ENCODE assay signal across 36 cellular contexts in genomic region chr6:40990301-40990700, GRCh38. TPM values are rescaled to one million over a fixed set of nuclear protein-coding genes. Genes with fewer than 3 reads are reported as not detected.
DNase-seq lines count a peak whose midpoint lies in the region; ATAC-seq, FAIRE-seq and TF ChIP-seq lines count a peak whose summit lies in the region.
"Had no signal": no experiment of that assay in that cellular context is flagged by ENCODE, and none has a peak within 500 bp of the region (broad histone marks: within the 10 kb centered on the region; RNA-seq: fewer than 3 reads in every experiment).

No MANE protein-coding gene starts in this region.

- H3K27ac Mint-ChIP-seq in nephron progenitor cell, result peak overlapping the region; percentile 69
- H3K27ac Mint-ChIP-seq: activated CD4-positive, alpha-beta memory T cell treated with anti-CD3 and anti-CD28 coated beads for 36 hours; activated T-helper 1 cell treated with anti-CD3 and anti-CD28 coated beads, Interleukin-12 subunit alpha, Interleukin-12 subunit beta, Interleukin-2, Interleukin-4 antibody, amounts not matched to agents 30 ng/mL and 10 ng/mL and 1 ng/mL, durations not matched to agents 14 hours and 24 hours and 36 hours; CD8-positive, alpha-beta T cell; stimulated activated naive CD8-positive, alpha-beta T cell treated with anti-CD3 and anti-CD28 coated beads, Interleukin-15, Interleukin-2, amounts not matched to agents 100 ng/mL and 50 ng/mL, for 24 hours had no signal

- H3K4me1 ChIP-seq in Panc1 (ENCODE audit: control insufficient read depth, insufficient read depth, low read length) (peaks cover 7% of the 10 kb centered on the region), H1 (replicated peaks in 1 of 4; ENCODE audit: control insufficient read depth in 3 of 4, insufficient read depth in 4 of 4, low read length in 3 of 4) (no peaks in the 10 kb centered on the region)
- H3K4me1 ChIP-seq: adrenal gland, colonic mucosa, left ventricle myocardium inferior, parathyroid adenoma, spleen, testis had no signal

- POLR2A ChIA-PET in Panc1 (lab: Charles Lee), result no interaction called here
- POLR2A ChIA-PET in H1 (lab: Charles Lee; ENCODE audit: partially characterized antibody), result interaction anchor here (1.0 kb wide), 1 partner anchor 38 kb away, joined by 3 read pairs; no protein-coding TSS in a partner anchor

- H4K20me1 ChIP-seq in H1 (replicated peaks in 1 of 2; ENCODE audit: control insufficient read depth in 1 of 2, insufficient read depth in 2 of 2, low read length in 2 of 2), result no peaks in the 10 kb centered on the region

- peaks cover 16% of the 10 kb centered on the region for H3K36me3 Mint-ChIP-seq in nephron progenitor cell (ENCODE audit: low read depth)
- H3K36me3 Mint-ChIP-seq: activated CD4-positive, alpha-beta memory T cell treated with anti-CD3 and anti-CD28 coated beads for 36 hours; CD8-positive, alpha-beta T cell had no signal

- H3K27me3 ChIP-seq in Panc1 (ENCODE audit: control insufficient read depth, insufficient read depth, low read length) (no peaks in the 10 kb centered on the region), H1 (replicated peaks in 1 of 4; ENCODE audit: control insufficient read depth in 3 of 4, extremely low read depth in 1 of 4, insufficient read depth in 3 of 4, low read length in 3 of 4) (peaks cover 0 to 2% (median 0%) of the 10 kb centered on the region in 4 experiments; a peak in 2 of 7 replicates)
- H3K27me3 ChIP-seq: adrenal gland, colonic mucosa, testis had no signal

- no peak overlapping the region for H3K4me3 ChIP-seq in Panc1 (ENCODE audit: low read depth in 2 of 2, low read length in 2 of 2)
- no peak overlapping the region for H3K4me3 ChIP-seq in H1 (ENCODE audit: extremely low read depth in 1 of 4, insufficient read depth in 2 of 4, low read depth in 3 of 4, low read length in 4 of 4)
- H3K4me3 ChIP-seq: adrenal gland, colonic mucosa, GM12878, left ventricle myocardium inferior, PC-9, spleen, testis had no signal

- H3K56ac ChIP-seq in H1 (replicated peaks; ENCODE audit: insufficient read length, low read depth, low read length), result no peak overlapping the region

- WGBS in H1 (ENCODE audit: extremely low coverage in 1 of 2, insufficient coverage in 1 of 2, insufficient read length in 1 of 2, insufficient replicate concordance in 2 of 2, low coverage in 1 of 2, low lambda C conversion rate in 2 of 2, missing lambda C conversion rate in 1 of 2), 2 experiments, result 88% methylated on average over 4 of the region's 4 CpGs; no CpG with 5 or more reads in 1 of the 2 experiments

- BruUV-seq in Panc1 (replicated peaks; lab: Mats Ljungman, UMichigan), result no TSS peak

- in situ Hi-C loops in Panc1 (cut with HindIII; ENCODE audit: low pct_unique_long_range_greater_than_20kb, low sequenced_read_pairs), result no loop called here

- H3K9ac ChIP-seq in H1 (replicated peaks in 1 of 4; ENCODE audit: extremely low read depth in 1 of 4, low read depth in 3 of 4, low read length in 3 of 4), result no peak overlapping the region
- H3K9ac ChIP-seq: parathyroid adenoma had no signal

- DNase-seq in EH (ENCODE audit: low read depth), result peak; percentile 3
- DNase-seq in Panc1 (ENCODE audit: low read depth, low spot score), result no peak
- no peak for DNase-seq in H1 (ENCODE audit: low read depth in 1 of 2, low spot score in 2 of 2)
- DNase-seq in nephron progenitor cell, result no peak
- DNase-seq in activated T-cell treated with anti-CD3 and anti-CD28 coated beads, Interleukin-2, amount 50 U/mL, for 1 hour, result no peak
- DNase-seq: activated CD4-positive, alpha-beta memory T cell treated with anti-CD3 and anti-CD28 coated beads for 36 hours; activated CD4-positive, CD25-positive, alpha-beta regulatory T cell treated with anti-CD3 and anti-CD28 coated beads, Interleukin-2, amount 50 U/mL, for 72 hours; activated naive CD4-positive, alpha-beta T cell treated with Interleukin-2 at 50 U/mL for 16 hours; adrenal gland; AML-193; CD8-positive, alpha-beta T cell; colonic mucosa; effector CD4-positive, alpha-beta T cell; EL; islet precursor cell; left ventricle myocardium inferior; NCI-H1436; NCI-H226; NCI-H69; PC-9; right cardiac atrium; SHP77; spleen; stimulated activated CD4-positive, alpha-beta T cell treated with anti-CD3 and anti-CD28 coated beads, Interleukin-2, amount 100 ng/mL, for 24 hours; T-helper 17 cell; testis had no signal

- 0 out of 4 replicates have a peak, but pooled peaks of 1 of the 2 experiments have one; percentile 3 for TF ChIP-seq RAD21 in H1 (IDR thresholded peaks at IDR 0.05 in 1 of 2, conservative IDR thresholded peaks at IDR 0.05 in 1 of 2; ENCODE audit: low read depth in 2 of 2, low read length in 2 of 2)

- no peak overlapping the region for H2BK12ac ChIP-seq in H1 (ENCODE audit: low read depth, low read length)

- H2BK20ac ChIP-seq in H1 (ENCODE audit: low read length), result no peak overlapping the region

- no peak overlapping the region for H3K23ac ChIP-seq in H1 (ENCODE audit: insufficient read length)

- no peaks in the 10 kb centered on the region for H3K79me1 ChIP-seq in H1 (ENCODE audit: low read depth, low read length)

- TF ChIP-seq CTCF in Panc1 (IDR thresholded peaks at IDR 0.05), result 0 out of 2 replicates have a peak, but pooled peaks have one; percentile 11
- peak in 2 of 3 experiments; percentile 4 to 12; a peak in 1 of 4 replicates for TF ChIP-seq CTCF in H1 (IDR thresholded peaks at IDR 0.05; ENCODE audit: control extremely low read depth in 1 of 3, insufficient read depth in 1 of 3, low read depth in 1 of 3, low read length in 3 of 3)
- no peak for TF ChIP-seq CTCF in nephron progenitor cell (IDR thresholded peaks at IDR 0.05)

- H2BK5ac ChIP-seq in H1 (ENCODE audit: low read depth, low read length), result no peak overlapping the region

- intact Hi-C loops in Panc1 (cut with micrococcal nuclease; ENCODE audit: unreplicated experiment), result no loop called here

- H2AK5ac ChIP-seq in H1 (ENCODE audit: low read depth, low read length), result no peak overlapping the region

- H3K4me1 Mint-ChIP-seq in nephron progenitor cell, result peaks cover 68% of the 10 kb centered on the region

- CTCF ChIA-PET in Panc1 (lab: Charles Lee), result interaction anchor here (0.7 kb wide), 2 partner anchors 154 to 275 kb away, joined by 3 read pairs; no protein-coding TSS in a partner anchor
- CTCF ChIA-PET in H1 (lab: Charles Lee; ENCODE audit: partially characterized antibody), result interaction anchor here (0.8 to 2.1 kb wide), 7 partner anchors 10 to 37 kb away, joined by 3 to 9 read pairs (median 4); no protein-coding TSS in a partner anchor

- no peak for TF ChIP-seq POLR2A in H1 (IDR thresholded peaks at IDR 0.05; ENCODE audit: control extremely low read depth in 1 of 2, low read depth in 2 of 2, low read length in 2 of 2)
- no peak for TF ChIP-seq POLR2A in GM18505 (IDR thresholded peaks at IDR 0.05; ENCODE audit: borderline replicate concordance, extremely low read depth, insufficient read depth, insufficient read length)

- no peak overlapping the region for H3K4me3 Mint-ChIP-seq in nephron progenitor cell
- H3K4me3 Mint-ChIP-seq: activated CD4-positive, alpha-beta memory T cell treated with anti-CD3 and anti-CD28 coated beads for 36 hours; activated T-helper 1 cell treated with anti-CD3 and anti-CD28 coated beads, Interleukin-12 subunit alpha, Interleukin-12 subunit beta, Interleukin-2, Interleukin-4 antibody, amounts not matched to agents 30 ng/mL and 10 ng/mL and 1 ng/mL, durations not matched to agents 14 hours and 24 hours and 36 hours; CD8-positive, alpha-beta T cell; stimulated activated naive CD8-positive, alpha-beta T cell treated with anti-CD3 and anti-CD28 coated beads, Interleukin-15, Interleukin-2, amounts not matched to agents 100 ng/mL and 50 ng/mL, for 24 hours; T-helper 17 cell had no signal

- H3K79me2 ChIP-seq in H1 (ENCODE audit: control insufficient read depth in 1 of 2, insufficient read depth in 2 of 2, low read length in 2 of 2), result no peaks in the 10 kb centered on the region
- H3K79me2 ChIP-seq: parathyroid adenoma had no signal

- H3K4ac ChIP-seq in H1 (replicated peaks; ENCODE audit: insufficient read length, low read depth, low read length), result no peak overlapping the region

- H2BK15ac ChIP-seq in H1 (ENCODE audit: low read length), result no peak overlapping the region

- H3K36me3 ChIP-seq in Panc1 (ENCODE audit: control insufficient read depth, insufficient read depth, low read length), result no peaks in the 10 kb centered on the region
- no peaks in the 10 kb centered on the region for H3K36me3 ChIP-seq in H1 (ENCODE audit: control insufficient read depth in 2 of 4, insufficient read depth in 4 of 4, low read length in 3 of 4)
- H3K36me3 ChIP-seq: adrenal gland, colonic mucosa, left ventricle myocardium inferior, spleen had no signal

- no peak for TF ChIP-seq EP300 in H1 (IDR thresholded peaks at IDR 0.05; ENCODE audit: borderline replicate concordance in 1 of 2, low read depth in 2 of 2, low read length in 2 of 2)

- H3K9me3 ChIP-seq in Panc1 (ENCODE audit: control insufficient read depth, insufficient read depth, low read depth, low read length) (no peaks in the 10 kb centered on the region), H1 (ENCODE audit: insufficient read depth in 2 of 2, low read depth in 1 of 2, low read length in 1 of 2) (no peaks in the 10 kb centered on the region)
- H3K9me3 ChIP-seq: adrenal gland, colonic mucosa, left ventricle myocardium inferior, spleen, testis had no signal

- H3K9me3 Mint-ChIP-seq in nephron progenitor cell, result no peaks in the 10 kb centered on the region
- H3K9me3 Mint-ChIP-seq: activated CD4-positive, alpha-beta memory T cell treated with anti-CD3 and anti-CD28 coated beads for 36 hours; activated T-helper 1 cell treated with anti-CD3 and anti-CD28 coated beads, Interleukin-12 subunit alpha, Interleukin-12 subunit beta, Interleukin-2, Interleukin-4 antibody, amounts not matched to agents 30 ng/mL and 10 ng/mL and 1 ng/mL, durations not matched to agents 14 hours and 24 hours and 36 hours; CD8-positive, alpha-beta T cell; stimulated activated naive CD8-positive, alpha-beta T cell treated with anti-CD3 and anti-CD28 coated beads, Interleukin-15, Interleukin-2, amounts not matched to agents 100 ng/mL and 50 ng/mL, for 24 hours had no signal

- ATAC-seq in Panc1, result no peak
- ATAC-seq in GM18505 (IDR thresholded peaks at IDR 0.05; ENCODE audit: unreplicated experiment), result no peak
- no peak for ATAC-seq in HG03095 (IDR thresholded peaks at IDR 0.05; ENCODE audit: unreplicated experiment)
- no peak for ATAC-seq in HG02884 (IDR thresholded peaks at IDR 0.05; ENCODE audit: unreplicated experiment)
- ATAC-seq: CD8-positive, alpha-beta T cell; GM12878; right cardiac atrium; T-helper 17 cell had no signal

- H3K27me3 Mint-ChIP-seq in nephron progenitor cell (ENCODE audit: low read depth, poor library complexity), result peaks cover 6% of the 10 kb centered on the region

- H3K14ac ChIP-seq in H1 (ENCODE audit: insufficient read length), result no peak overlapping the region

- peak overlapping the region; percentile 98 for H3K27ac ChIP-seq in Panc1 (ENCODE audit: low read length)
- no peak overlapping the region for H3K27ac ChIP-seq in H1 (ENCODE audit: low read depth, low read length)
- H3K27ac ChIP-seq: adrenal gland, colonic mucosa, HL-60, left ventricle myocardium inferior, parathyroid adenoma, PC-9, spleen, testis had no signal

- no peak overlapping the region for H2BK120ac ChIP-seq in H1 (replicated peaks; ENCODE audit: low read depth, low read length)

- no peaks in the 10 kb centered on the region; the same call in 1 of the 2 replicates for H3K23me2 ChIP-seq in H1 (ENCODE audit: low read depth, low read length)

- H3K18ac ChIP-seq in H1 (ENCODE audit: extremely low read depth, low read length), result no peak overlapping the region

- H3K4me2 ChIP-seq in H1 (ENCODE audit: insufficient read depth in 1 of 2, low read depth in 2 of 2, low read length in 2 of 2), result no peak overlapping the region
- H3K4me2 ChIP-seq: PC-9 had no signal

- H4K91ac ChIP-seq in H1 (replicated peaks; ENCODE audit: insufficient read length, low read length), result no peak overlapping the region

- FAIRE-seq in H1 (lab: Jason Lieb, UNC), result no peak
- FAIRE-seq: GM12878 had no signal

- H2AFZ ChIP-seq in H1 (ENCODE audit: low read length), result no peak overlapping the region
- H2AFZ ChIP-seq: parathyroid adenoma, PC-9 had no signal

- no peak overlapping the region for H4K8ac ChIP-seq in H1 (ENCODE audit: extremely low read depth, insufficient read depth, low read length)

- H4K5ac ChIP-seq in H1 (ENCODE audit: insufficient read length, low read depth, low read length), result no peak overlapping the region

RNA-seq across cellular contexts. Expression of gene UNC5CL, which starts 48.7 kb away (rescaled TPM):
- 0.36 TPM for total RNA-seq in Panc1 (2021; ENCODE audit: unreplicated experiment)
- 0.67 TPM for polyA plus RNA-seq in Panc1 (2012; ENCODE audit: insufficient read length)
- 1.3 and 1.4 TPM in 2 replicates for total RNA-seq in H1 (2021; fragmentation: NEBNext Ultra II Directional; extraction: Animal tissue kit (Norgen Biotek cat#: 25700))
- polyA plus RNA-seq in H1 (2011; rRNA removed), result 1.7 and 2.3 TPM in 2 replicates
- 2.7 TPM for polyA plus RNA-seq in H1 (2011; cell fraction: cytosol; rRNA removed)
- 9.9 TPM for polyA plus RNA-seq in H1 (2011; cell fraction: nucleus; rRNA removed)
- polyA plus RNA-seq in H1 (2012, experiment 1 of 2), result 1.8 to 2.6 TPM (median 2.4 TPM) in 4 replicates
- polyA plus RNA-seq in H1 (2012, experiment 2 of 2), result 0.72 TPM
- 1.0 TPM for polyA plus RNA-seq in H1 (2013, experiment 1 of 2)
- 0.72 TPM for polyA plus RNA-seq in H1 (2013, experiment 2 of 2)
- polyA minus RNA-seq in H1 (2011; rRNA and poly(A)+ RNA removed), result 0.34 and 1.1 TPM in 2 replicates
- polyA minus RNA-seq in H1 (2011; cell fraction: cytosol; rRNA and poly(A)+ RNA removed), result 0.95 TPM
- 3.7 TPM for polyA minus RNA-seq in H1 (2011; cell fraction: nucleus; rRNA and poly(A)+ RNA removed)

RNA-seq across cellular contexts. Expression of gene TSPO2, which starts 52.0 kb away (rescaled TPM):
- not detected for total RNA-seq in Panc1 (2021; ENCODE audit: unreplicated experiment)
- polyA plus RNA-seq in Panc1 (2012; ENCODE audit: insufficient read length), result not detected
- not detected in 2 replicates for total RNA-seq in H1 (2021; fragmentation: NEBNext Ultra II Directional; extraction: Animal tissue kit (Norgen Biotek cat#: 25700))
- not detected in 2 replicates for polyA plus RNA-seq in H1 (2011; rRNA removed)
- not detected for polyA plus RNA-seq in H1 (2011; cell fraction: cytosol; rRNA removed)
- not detected for polyA plus RNA-seq in H1 (2011; cell fraction: nucleus; rRNA removed)
- polyA plus RNA-seq in H1 (2012, experiment 1 of 2), result 0.31 TPM in 1 of 4 replicates, not detected in the others
- not detected for polyA plus RNA-seq in H1 (2012, experiment 2 of 2)
- not detected for polyA plus RNA-seq in H1 (2013, experiment 1 of 2)
- polyA plus RNA-seq in H1 (2013, experiment 2 of 2), result not detected
- polyA minus RNA-seq in H1 (2011; rRNA and poly(A)+ RNA removed), result not detected in 2 replicates
- polyA minus RNA-seq in H1 (2011; cell fraction: cytosol; rRNA and poly(A)+ RNA removed), result not detected
- not detected for polyA minus RNA-seq in H1 (2011; cell fraction: nucleus; rRNA and poly(A)+ RNA removed)
- total RNA-seq: activated CD4-positive, alpha-beta memory T cell treated with anti-CD3 and anti-CD28 coated beads for 36 hours; activated T-helper 1 cell treated with anti-CD3 and anti-CD28 coated beads, Interleukin-12 subunit alpha, Interleukin-12 subunit beta, Interleukin-2, Interleukin-4 antibody, amounts not matched to agents 30 ng/mL and 10 ng/mL and 1 ng/mL, durations not matched to agents 14 hours and 24 hours and 36 hours; adrenal gland; CD8-positive, alpha-beta T cell; colonic mucosa; GM12878; left ventricle myocardium inferior; myocyte; PC-9; right cardiac atrium; T-helper 17 cell; testis; urinary bladder had no signal
- polyA plus RNA-seq: adrenal gland, GM12878, right cardiac atrium, urinary bladder had no signal
